Comparison of ENCODE assay signal across 20 cellular contexts in the genomic region with DNA sequence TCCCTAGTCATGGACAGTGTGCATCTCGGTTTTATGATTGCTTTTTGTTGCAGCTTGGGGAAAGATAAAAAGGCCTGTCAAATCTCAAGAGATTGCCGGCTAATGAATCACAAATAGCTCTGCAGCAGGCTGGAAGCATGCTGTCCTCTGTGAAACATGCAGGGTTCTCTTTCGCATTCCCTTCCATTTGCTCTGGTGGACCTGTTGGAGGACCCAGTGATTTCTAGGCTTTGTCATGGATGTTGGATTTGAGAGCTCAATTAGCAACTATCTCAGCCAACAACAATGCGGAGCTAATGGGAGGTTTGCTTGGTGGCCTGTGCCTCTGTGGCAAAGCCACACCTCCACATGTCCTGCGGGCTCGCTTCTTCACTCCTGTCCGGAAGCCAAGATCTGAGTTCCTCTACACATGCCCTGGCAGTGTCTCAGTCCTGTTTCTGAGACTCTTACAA.
A peak's percentile ranks its signal among the peaks of the same experiment; 100 is the strongest.
DNase-seq lines count a peak whose midpoint lies in the region; ATAC-seq, FAIRE-seq and TF ChIP-seq lines count a peak whose summit lies in the region.
"Had no signal": no experiment of that assay in that cellular context is flagged by ENCODE, and none has a peak within 500 bp of the region (broad histone marks: within the 10 kb centered on the region; RNA-seq: fewer than 3 reads in every experiment).

No MANE protein-coding gene starts in this region.

- ATAC-seq in Right ventricle myocardium inferior, result peak; percentile 75
- ATAC-seq in HG03196 (IDR thresholded peaks at IDR 0.05; ENCODE audit: unreplicated experiment), result no peak
- ATAC-seq in GM21423 (IDR thresholded peaks at IDR 0.05; ENCODE audit: unreplicated experiment), result no peak

- no peaks in the 10 kb centered on the region for H3K36me3 ChIP-seq in right atrium auricular region
- H3K36me3 ChIP-seq in small intestine (ENCODE audit: control insufficient read depth in 2 of 2, insufficient read depth in 2 of 2, low read length in 2 of 2), result no peaks in the 10 kb centered on the region
- H3K36me3 ChIP-seq: HAP-1, heart left ventricle, spleen had no signal

- H3K4me1 ChIP-seq in right atrium auricular region, result no peaks in the 10 kb centered on the region
- H3K4me1 ChIP-seq in small intestine (ENCODE audit: control insufficient read depth in 2 of 2, insufficient read depth in 1 of 2, low read depth in 1 of 2, low read length in 1 of 2), result no peaks in the 10 kb centered on the region
- H3K4me1 ChIP-seq: HAP-1, parathyroid adenoma had no signal

- H3K9me3 ChIP-seq in right atrium auricular region (no peaks in the 10 kb centered on the region), small intestine (ENCODE audit: control insufficient read depth, low read depth) (no peaks in the 10 kb centered on the region)
- H3K9me3 ChIP-seq: HAP-1, heart left ventricle, spleen had no signal

- DNase-seq in Right ventricle myocardium inferior (ENCODE audit: missing footprints) (no peak), right atrium auricular region (ENCODE audit: low spot score) (no peak), dedifferentiated amniotic fluid mesenchymal stem cell (ENCODE audit: extremely low spot score) (peak; percentile 28), iPS-NIHi7 (ENCODE audit: extremely low spot score) (peak; percentile 36), small intestine (peak; percentile 25), NK-92 (lab: John Stamatoyannopoulos, UW; ENCODE audit: unreplicated experiment) (no peak)
- DNase-seq: activated gamma-delta T cell; aorta; DND-41; erythroblast; heart left ventricle; NCI-H146; NCI-H446; spleen; stimulated activated naive CD4-positive, alpha-beta T cell had no signal

- intact Hi-C loops in Right ventricle myocardium inferior (cut with DNase I), result no loop called here

- no peak for FAIRE-seq in small intestine (lab: Jason Lieb, UNC)

- H3K27ac ChIP-seq in right atrium auricular region (no peak overlapping the region), small intestine (ENCODE audit: low read depth in 1 of 2, low read length in 1 of 2) (no peak overlapping the region)
- H3K27ac ChIP-seq: 22Rv1, heart left ventricle, parathyroid adenoma had no signal

- TF ChIP-seq CTCF in right atrium auricular region (IDR thresholded peaks at IDR 0.05), result no peak

- no peaks in the 10 kb centered on the region for H3K27me3 ChIP-seq in right atrium auricular region
- no peaks in the 10 kb centered on the region for H3K27me3 ChIP-seq in small intestine (ENCODE audit: control insufficient read depth in 2 of 2, insufficient read depth in 2 of 2, low read length in 2 of 2)
- H3K27me3 ChIP-seq: heart left ventricle, spleen had no signal

- 42 to 56% (median 48%) methylated on average over 7 of the region's 7 CpGs for WGBS in small intestine, 3 donors

- H3K4me3 ChIP-seq in right atrium auricular region (no peak overlapping the region), small intestine (ENCODE audit: low read depth in 1 of 2, low read length in 2 of 2) (no peak overlapping the region)
- H3K4me3 ChIP-seq: HAP-1, heart left ventricle, spleen had no signal

Comparison
In these comparisons a context has a peak if more than half of its experiments do, and no peak if none do; other contexts are left out.
1. DNase-seq: peak in dedifferentiated amniotic fluid mesenchymal stem cell (single experiment), iPS-NIHi7 (single experiment) and small intestine (single experiment); none in Right ventricle myocardium inferior (single experiment), right atrium auricular region (single experiment) and NK-92 (single experiment).